Comparison of ENCODE assay signal across 10 cellular contexts in genomic region chr1:64515427-64515826, GRCh38. TPM values are rescaled to one million over a fixed set of nuclear protein-coding genes. Genes with fewer than 3 reads are reported as not detected.
DNase-seq lines count a peak whose midpoint lies in the region; ATAC-seq and TF ChIP-seq lines count a peak whose summit lies in the region.
"Had no signal": no experiment of that assay in that cellular context is flagged by ENCODE, and none has a peak within 500 bp of the region (broad histone marks: within the 10 kb centered on the region; RNA-seq: fewer than 3 reads in every experiment).

No MANE protein-coding gene starts in this region.

- peaks cover 67% of the 10 kb centered on the region for H3K4me1 ChIP-seq in adipocyte (ENCODE audit: control insufficient read depth, insufficient read depth, low read length)

- H3K4me3 ChIP-seq in adipocyte (ENCODE audit: low read length): peak overlapping the region; percentile 33

- no peak overlapping the region for H3K9ac ChIP-seq in adipocyte (ENCODE audit: low read length)

- H3K4me1 Mint-ChIP-seq in natural killer cell: no peaks in the 10 kb centered on the region

- H3K36me3 ChIP-seq in adipocyte (ENCODE audit: control insufficient read depth, insufficient read depth, low read length, severe bottlenecking): no peaks in the 10 kb centered on the region

- intact Hi-C loops in left cardiac atrium (cut with DNase I): no loop called here
- intact Hi-C loops in natural killer cell (cut with micrococcal nuclease): no loop called here

- H3K27ac Mint-ChIP-seq in natural killer cell: no peak overlapping the region
- H3K27ac Mint-ChIP-seq: stimulated activated naive B cell treated with anti-CD40 and anti-IgM and Interleukin-4, amounts not matched to agents 10 μg/mL and 1 μg/mL and 100 μg/mL, for 72 hours had no signal

- H3K9me3 Mint-ChIP-seq in natural killer cell: no peaks in the 10 kb centered on the region
- H3K9me3 Mint-ChIP-seq: stimulated activated naive B cell treated with anti-CD40 and anti-IgM and Interleukin-4, amounts not matched to agents 10 μg/mL and 1 μg/mL and 100 μg/mL, for 72 hours had no signal

- TF ChIP-seq CTCF in natural killer cell (IDR thresholded peaks at IDR 0.05): no peak

- H3K27me3 ChIP-seq in adipocyte (replicated peaks; ENCODE audit: control insufficient read depth, insufficient read depth, low read length): no peaks in the 10 kb centered on the region

- no peak overlapping the region for H3K4me3 Mint-ChIP-seq in natural killer cell
- H3K4me3 Mint-ChIP-seq: stimulated activated naive B cell treated with anti-CD40 and anti-IgM and Interleukin-4, amounts not matched to agents 10 μg/mL and 1 μg/mL and 100 μg/mL, for 72 hours had no signal

- H3K9me3 ChIP-seq in adipocyte (ENCODE audit: control insufficient read depth, low read length): no peaks in the 10 kb centered on the region

- DNase-seq in H4 (ENCODE audit: low spot score) (peak; percentile 44), adipocyte (ENCODE audit: low read depth) (peak; percentile 91), left cardiac atrium (peak; percentile 53), stromal cell of bone marrow (ENCODE audit: low read depth) (peak; percentile 71), HUDEP-2 (lab: John Stamatoyannopoulos, UW; ENCODE audit: unreplicated experiment in 76 of 76) (no peak), T1000 (lab: John Stamatoyannopoulos, UW) (no peak), natural killer cell (no peak)
- DNase-seq: effector memory CD4-positive, alpha-beta T cell; stimulated activated naive B cell treated with anti-CD40 and anti-IgM and Interleukin-4, amounts not matched to agents 10 μg/mL and 1 μg/mL and 100 μg/mL, for 72 hours; T-helper 1 cell had no signal

- H3K27me3 Mint-ChIP-seq in natural killer cell (ENCODE audit: low read depth in 2 of 2): peaks cover 0 to 9% of the 10 kb centered on the region in 2 donors
- H3K27me3 Mint-ChIP-seq: stimulated activated naive B cell treated with anti-CD40 and anti-IgM and Interleukin-4, amounts not matched to agents 10 μg/mL and 1 μg/mL and 100 μg/mL, for 72 hours had no signal

- ATAC-seq in left cardiac atrium (peak; percentile 74 to 87), natural killer cell (no peak)
- ATAC-seq: stimulated activated naive B cell treated with anti-CD40 and anti-IgM and Interleukin-4, amounts not matched to agents 10 μg/mL and 1 μg/mL and 100 μg/mL, for 72 hours had no signal

- H3K36me3 Mint-ChIP-seq in natural killer cell: no peaks in the 10 kb centered on the region
- H3K36me3 Mint-ChIP-seq: stimulated activated naive B cell treated with anti-CD40 and anti-IgM and Interleukin-4, amounts not matched to agents 10 μg/mL and 1 μg/mL and 100 μg/mL, for 72 hours had no signal

RNA-seq across cellular contexts. Expression of gene CACHD1, which starts 45.5 kb away (rescaled TPM):
- total RNA-seq in H4 (2014; rRNA removed; shearing (Covaris generic)): 6.9 and 9.1 TPM in 2 replicates
- total RNA-seq in left cardiac atrium: 1 to 10 TPM; 3.5 to 9.2 TPM
- total RNA-seq in natural killer cell: not detected

Comparison
In these comparisons a context has a peak if more than half of its experiments do, and no peak if none do; other contexts are left out.
1. DNase-seq: peak in H4 (single experiment), adipocyte (single experiment), left cardiac atrium (single experiment) and stromal cell of bone marrow (single experiment); none in HUDEP-2 (0 of 76), T1000 (single experiment) and natural killer cell (single experiment).
2. ATAC-seq: peak in left cardiac atrium (2 of 2); none in natural killer cell (0 of 3).